ENCODE assay signal across 12 cellular contexts in genomic region chr11:58647141-58647699, GRCh38. TPM values are rescaled to one million over a fixed set of nuclear protein-coding genes. Genes with fewer than 3 reads are reported as not detected.
DNase-seq lines count a peak whose midpoint lies in the region; ATAC-seq and TF ChIP-seq lines count a peak whose summit lies in the region.
"Had no signal": no experiment of that assay in that cellular context is flagged by ENCODE, and none has a peak within 500 bp of the region (broad histone marks: within the 10 kb centered on the region; RNA-seq: fewer than 3 reads in every experiment).

No MANE protein-coding gene starts in this region.

- no peak overlapping the region for H3K4me3 ChIP-seq in HEK293 (ENCODE audit: low read depth, low read length)
- H3K4me3 ChIP-seq in stomach: no peak overlapping the region
- H3K4me3 ChIP-seq: hepatocyte, upper lobe of right lung had no signal

- 71 to 88% (median 86%) methylated on average over 2 of the region's 2 CpGs for WGBS in stomach, 5 donors

- H3K9me3 ChIP-seq in HEK293 (ENCODE audit: control insufficient read depth, insufficient read depth, low read depth, low read length) (no peaks in the 10 kb centered on the region), stomach (peaks cover 3 to 13% (median 9%) of the 10 kb centered on the region in 4 donors)
- H3K9me3 ChIP-seq: upper lobe of right lung had no signal

- peaks cover 0 to 20% (median 11%) of the 10 kb centered on the region in 7 donors for H3K9me3 Mint-ChIP-seq in naive B cell
- H3K9me3 Mint-ChIP-seq in natural killer cell: no peaks in the 10 kb centered on the region

- no peaks in the 10 kb centered on the region for H3K27me3 ChIP-seq in stomach
- H3K27me3 ChIP-seq: hepatocyte, upper lobe of right lung had no signal

- ATAC-seq in GM18873 (IDR thresholded peaks at IDR 0.05; ENCODE audit: low FRiP score, unreplicated experiment) (peak; percentile 83), HG03457 (IDR thresholded peaks at IDR 0.05; ENCODE audit: unreplicated experiment) (peak; percentile 83), naive B cell (ENCODE audit: low read depth in 2 of 2) (peak; percentile 39 to 68), natural killer cell (no peak)
- ATAC-seq: upper lobe of right lung had no signal

- H3K27ac ChIP-seq in HEK293 (ENCODE audit: extremely low read depth, low read depth, low read length): no peak overlapping the region
- no peak overlapping the region for H3K27ac ChIP-seq in stomach
- H3K27ac ChIP-seq: hepatocyte, upper lobe of right lung had no signal

- no peak for DNase-seq in naive B cell
- DNase-seq in activated naive CD4-positive, alpha-beta T cell (lab: John Stamatoyannopoulos, UW): no peak
- DNase-seq in D341Med (ENCODE audit: low spot score): no peak
- DNase-seq in stomach: no peak
- DNase-seq in natural killer cell: no peak
- DNase-seq: Kasumi-1, Right ventricle myocardium superior, upper lobe of right lung had no signal

- H3K4me3 Mint-ChIP-seq in naive B cell (no peak overlapping the region), natural killer cell (no peak overlapping the region)

- no peaks in the 10 kb centered on the region for H3K4me1 ChIP-seq in HEK293 (ENCODE audit: control insufficient read depth, insufficient read depth, low read length)
- H3K4me1 ChIP-seq in stomach: no peaks in the 10 kb centered on the region
- H3K4me1 ChIP-seq: upper lobe of right lung had no signal

- CTCF ChIA-PET in HEK293 (lab: Yijun Ruan, JAX): interaction anchor here (0.6 to 0.7 kb wide), 2 partner anchors 782 to 790 kb away, joined by 3 to 4 read pairs; no protein-coding TSS in a partner anchor

- H3K27me3 Mint-ChIP-seq in naive B cell: no peaks in the 10 kb centered on the region
- peaks cover 0 to 6% of the 10 kb centered on the region in 2 donors for H3K27me3 Mint-ChIP-seq in natural killer cell (ENCODE audit: low read depth in 2 of 2)

- no peak for TF ChIP-seq EP300 in stomach (IDR thresholded peaks at IDR 0.05)

- TF ChIP-seq POLR2A in stomach (IDR thresholded peaks at IDR 0.05): no peak

- H3K4me1 Mint-ChIP-seq in naive B cell (peaks cover 10 to 14% (median 13%) of the 10 kb centered on the region in 3 donors), natural killer cell (no peaks in the 10 kb centered on the region)

- TF ChIP-seq CTCF in HEK293 (tag by site-specific recombination; IDR thresholded peaks at IDR 0.05) (no peak), stomach (IDR thresholded peaks at IDR 0.05) (no peak), natural killer cell (IDR thresholded peaks at IDR 0.05) (no peak)

- POLR2A ChIA-PET in HEK293 (lab: Yijun Ruan, JAX): no interaction called here

- H3K36me3 Mint-ChIP-seq in naive B cell: no peaks in the 10 kb centered on the region
- H3K36me3 Mint-ChIP-seq in natural killer cell: no peaks in the 10 kb centered on the region

- peak overlapping the region in 5 of 6 donors; percentile 8 to 81 (median 71) for H3K27ac Mint-ChIP-seq in naive B cell
- H3K27ac Mint-ChIP-seq in natural killer cell: no peak overlapping the region

- intact Hi-C loops in stomach (cut with DNase I; ENCODE audit: low total_unique reads) (no loop called here), natural killer cell (cut with micrococcal nuclease) (no loop called here)

- no peaks in the 10 kb centered on the region for H3K36me3 ChIP-seq in HEK293 (ENCODE audit: control insufficient read depth in 2 of 2, insufficient read depth in 1 of 2, low read length in 2 of 2)
- no peaks in the 10 kb centered on the region for H3K36me3 ChIP-seq in stomach
- H3K36me3 ChIP-seq: upper lobe of right lung had no signal

TF ChIP-seq in HEK293, 187 proteins besides CTCF, POLR2A, EP300 and RAD21:
- TF ChIP-seq ZIC2 (tag by site-specific recombination; IDR thresholded peaks at IDR 0.05) (peak; percentile 73), MZF1 (tag by site-specific recombination; IDR thresholded peaks at IDR 0.05; ENCODE audit: borderline replicate concordance) (no peak)

RNA-seq across cellular contexts. Expression of gene CNTF, which starts 24.8 kb away (rescaled TPM):
- polyA plus RNA-seq in naive B cell (ENCODE audit: low read depth in 6 of 6): under 1 TPM in 3 of 6 donors, not detected in 3; 0.15 to 0.35 (median 0.28) TPM
- total RNA-seq in stomach: 1 to 10 TPM in 1 of 5 donors, not detected in 4; 3.9 TPM
- polyA plus RNA-seq in stomach: under 1 TPM; 0.25 to 0.92 (median 0.28) TPM
- total RNA-seq in natural killer cell: 1 to 10 TPM; 3.6 to 5.5 (median 4.9) TPM
- polyA plus RNA-seq: hepatocyte had no signal

Comparison
In these comparisons a context has a peak if more than half of its experiments do, and no peak if none do; other contexts are left out.
1. ATAC-seq: peak in GM18873 (single experiment), HG03457 (single experiment) and naive B cell (2 of 2); none in natural killer cell (0 of 3).
2. H3K27ac Mint-ChIP-seq: peak in naive B cell (5 of 6); none in natural killer cell (0 of 2).